ENCODE assay signal across 1 cellular context in genomic region chr13:75482070-75482819, GRCh38.
TF ChIP-seq lines count a peak whose summit lies in the region.

TSS of gene TBC1D4 (minus strand) at chr13:75482169. CDS start at chr13:75481767, 402 bp downstream.

TF ChIP-seq in K562, 482 proteins besides CTCF, POLR2A, EP300 and RAD21 (continued from another document and continues in another):
- TF ChIP-seq ZNF592 (IDR thresholded peaks at IDR 0.05): 0 out of 2 replicates have a peak, but pooled peaks have one; percentile 18
- TF ChIP-seq EP400 (IDR thresholded peaks at IDR 0.05): peak; percentile 45; the same call in 1 of the 2 replicates
- TF ChIP-seq TRIM24 (IDR thresholded peaks at IDR 0.05): no peak
- TF ChIP-seq GABPA (tag; conservative IDR thresholded peaks at IDR 0.05; ENCODE audit: low read depth): 0 out of 2 replicates have a peak, but pooled peaks have one; percentile 31
- TF ChIP-seq POLR2G (IDR thresholded peaks at IDR 0.05; ENCODE audit: low read depth, low read length): peak; percentile 71
- 0 out of 2 replicates have a peak, but pooled peaks have one; percentile 18 for TF ChIP-seq ARID1B (IDR thresholded peaks at IDR 0.05)
- peak in 1 of 2 experiments; percentile 60; a peak in 1 of 4 replicates for TF ChIP-seq MNT (conservative IDR thresholded peaks at IDR 0.05)
- TF ChIP-seq MYNN (IDR thresholded peaks at IDR 0.05): peak; percentile 66; the same call in 1 of the 2 replicates
- no peak for TF ChIP-seq MYNN (CRISPR knock-in tag; IDR thresholded peaks at IDR 0.05)
- no peak for TF ChIP-seq MEIS2 (IDR thresholded peaks at IDR 0.05; ENCODE audit: partially characterized antibody)
- TF ChIP-seq ZBTB7A (IDR thresholded peaks at IDR 0.05; ENCODE audit: borderline replicate concordance, control insufficient read depth, low read depth, low read length): peak; percentile 60; the same call in 1 of the 2 replicates
- peak; percentile 46; the same call in 1 of the 2 replicates for TF ChIP-seq TRIM28 (IDR thresholded peaks at IDR 0.05)
- TF ChIP-seq ZNF263 (CRISPR knock-in tag; IDR thresholded peaks at IDR 0.05; ENCODE audit: borderline replicate concordance): peak; percentile 79
- TF ChIP-seq HNRNPL (IDR thresholded peaks at IDR 0.05; ENCODE audit: low read depth, low read length): 0 out of 2 replicates have a peak, but pooled peaks have one; percentile 29
- peak; percentile 64 for TF ChIP-seq VEZF1 (CRISPR knock-in tag; IDR thresholded peaks at IDR 0.05)
- TF ChIP-seq RBFOX2 (IDR thresholded peaks at IDR 0.05; ENCODE audit: low read depth, low read length): peak; percentile 45
- peak; percentile 24; the same call in 1 of the 2 replicates for TF ChIP-seq MGA (IDR thresholded peaks at IDR 0.05)
- no peak for TF ChIP-seq TSHZ1 (CRISPR knock-in tag; IDR thresholded peaks at IDR 0.05)
- no peak for TF ChIP-seq ZNF764 (CRISPR knock-in tag; IDR thresholded peaks at IDR 0.05; ENCODE audit: low read depth)
- TF ChIP-seq NRF1 (conservative IDR thresholded peaks at IDR 0.05 in 1 of 2, IDR thresholded peaks at IDR 0.05 in 1 of 2): peak; percentile 17 to 31; a peak in 1 of 4 replicates
- peak; percentile 45 for TF ChIP-seq TAF1 (IDR thresholded peaks at IDR 0.05; ENCODE audit: control insufficient read depth, extremely low read depth, insufficient read depth, low read length, severe bottlenecking)
- peak; percentile 35; the same call in 1 of the 2 replicates for TF ChIP-seq BCOR (IDR thresholded peaks at IDR 0.05)
- peak in 1 of 2 experiments; percentile 61; a peak in 1 of 4 replicates for TF ChIP-seq HDAC1 (IDR thresholded peaks at IDR 0.05)
- no peak for TF ChIP-seq NR2C2 (CRISPR knock-in tag; IDR thresholded peaks at IDR 0.05)
- TF ChIP-seq NR2C2 (tag; IDR thresholded peaks at IDR 0.05): peak; percentile 41; the same call in 1 of the 2 replicates
- no peak for TF ChIP-seq POLR2H (tag; IDR thresholded peaks at IDR 0.05; ENCODE audit: low read depth)
- peak; percentile 60; the same call in 1 of the 2 replicates for TF ChIP-seq MTA1 (IDR thresholded peaks at IDR 0.05; ENCODE audit: borderline replicate concordance)
- peak; percentile 12; the same call in 1 of the 2 replicates for TF ChIP-seq NFIC (IDR thresholded peaks at IDR 0.05)
- peak; percentile 66 to 74; a peak in 3 of 4 replicates for TF ChIP-seq KDM1A (IDR thresholded peaks at IDR 0.05)
- peak in 1 of 2 experiments; percentile 55; a peak in 1 of 4 replicates for TF ChIP-seq UBTF (IDR thresholded peaks at IDR 0.05; ENCODE audit: borderline replicate concordance in 1 of 2, low read depth in 2 of 2, low read length in 2 of 2)
- 0 out of 2 replicates have a peak, but pooled peaks have one; percentile 43 for TF ChIP-seq NBN (IDR thresholded peaks at IDR 0.05; ENCODE audit: low read depth)
